ENCODE assay signal across 22 cellular contexts in the genomic region with DNA sequence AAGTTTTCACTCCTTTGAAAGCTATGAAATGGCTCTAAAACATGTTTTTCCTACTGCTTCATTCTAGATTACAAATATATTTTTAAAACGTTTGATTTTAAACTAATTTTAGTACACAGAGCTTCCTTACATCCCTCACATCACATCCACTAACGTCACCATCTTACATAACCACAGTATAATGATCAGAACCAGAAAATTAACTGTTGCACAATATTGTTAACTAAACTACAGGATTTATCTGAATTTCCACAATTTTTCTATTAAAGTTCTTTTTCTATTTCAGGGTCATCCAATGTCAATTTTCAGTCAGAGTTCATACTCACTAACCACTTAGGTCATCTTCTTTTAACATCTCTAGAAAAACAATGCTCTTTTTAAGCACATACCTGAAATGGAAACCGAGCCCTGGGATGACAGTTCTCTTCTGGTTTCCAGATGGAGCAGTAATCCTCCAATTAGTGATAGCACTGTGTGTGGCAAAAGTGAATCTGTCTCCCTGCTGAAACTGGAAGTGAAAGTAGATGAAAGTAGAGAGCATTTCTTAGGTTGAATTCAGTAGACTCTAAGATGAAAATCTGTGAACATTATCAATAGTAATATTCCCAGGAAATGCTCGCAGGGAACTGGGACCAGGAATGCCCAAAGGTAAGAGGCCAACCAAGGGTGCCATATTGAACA.
DNase-seq lines count a peak whose midpoint lies in the region; ATAC-seq, FAIRE-seq and TF ChIP-seq lines count a peak whose summit lies in the region.
"Had no signal": no experiment of that assay in that cellular context is flagged by ENCODE, and none has a peak within 500 bp of the region (broad histone marks: within the 10 kb centered on the region; RNA-seq: fewer than 3 reads in every experiment).

No MANE protein-coding gene starts in this region.

- CTCF ChIA-PET in GM12878 (lab: Yijun Ruan, JAX) (interaction anchor here (0.8 to 1.5 kb wide), 4 partner anchors 8 to 387 kb away, joined by 3 to 4 read pairs (median 4); no protein-coding TSS in a partner anchor), OCI-LY7 (lab: Charles Lee; ENCODE audit: unreplicated experiment) (no interaction called here)

- RAD21 ChIA-PET in GM12878 (lab: Charles Lee; ENCODE audit: unreplicated experiment): no interaction called here

- no peak for TF ChIP-seq EP300 in GM12878 (IDR thresholded peaks at IDR 0.05; ENCODE audit: borderline replicate concordance in 1 of 2, control insufficient read depth in 1 of 2, low read depth in 2 of 2, low read length in 2 of 2)

- no peaks in the 10 kb centered on the region for H3K36me3 ChIP-seq in MM.1S (replicated peaks; ENCODE audit: insufficient read depth, low read length)
- H3K36me3 ChIP-seq in GM12878 (ENCODE audit: control insufficient read depth in 2 of 2, insufficient read depth in 2 of 2, low read length in 1 of 2): no peaks in the 10 kb centered on the region
- H3K36me3 ChIP-seq in neuronal stem cell (replicated peaks in 1 of 2; ENCODE audit: control insufficient read depth in 2 of 2, insufficient read depth in 2 of 2, low read length in 2 of 2): no peaks in the 10 kb centered on the region
- H3K36me3 ChIP-seq in OCI-LY7 (ENCODE audit: insufficient read depth, low read length): no peaks in the 10 kb centered on the region
- H3K36me3 ChIP-seq: BLaER1 treated with 17β-estradiol and CSF1 and Interleukin-3, amounts not matched to agents 10 nM and 100 nM had no signal

- H3K9me2 ChIP-seq in MM.1S (replicated peaks; ENCODE audit: insufficient read depth, low read length) (no peaks in the 10 kb centered on the region), OCI-LY7 (ENCODE audit: insufficient read depth, low read length) (no peaks in the 10 kb centered on the region)

- intact Hi-C loops in GM12878 (cut with micrococcal nuclease; ENCODE audit: unreplicated experiment): no loop called here
- intact Hi-C loops in OCI-LY7 (cut with micrococcal nuclease; ENCODE audit: unreplicated experiment): no loop called here

- no peak overlapping the region for H3K14ac ChIP-seq in neuronal stem cell (ENCODE audit: low read length)

- H2AFZ ChIP-seq in MM.1S (ENCODE audit: low read length): no peak overlapping the region
- H2AFZ ChIP-seq in GM12878 (ENCODE audit: control insufficient read depth, low read depth, low read length): no peak overlapping the region; the same call in 1 of the 2 replicates
- peak overlapping the region; percentile 78 for H2AFZ ChIP-seq in neuronal stem cell (ENCODE audit: low read length)
- no peak overlapping the region for H2AFZ ChIP-seq in OCI-LY7 (ENCODE audit: low read length)

- H3K4me2 ChIP-seq in MM.1S (ENCODE audit: low read depth, low read length): no peak overlapping the region
- H3K4me2 ChIP-seq in GM12878 (ENCODE audit: control insufficient read depth, insufficient read depth): no peak overlapping the region; the same call in 1 of the 2 replicates
- H3K4me2 ChIP-seq in neuronal stem cell (ENCODE audit: insufficient read depth, low read length, poor library complexity, severe bottlenecking): no peak overlapping the region
- no peak overlapping the region for H3K4me2 ChIP-seq in OCI-LY7 (ENCODE audit: low read length)

- H3K4me1 ChIP-seq in MM.1S (ENCODE audit: low read length) (no peaks in the 10 kb centered on the region), GM12878 (ENCODE audit: control insufficient read depth, insufficient read depth, low read length) (no peaks in the 10 kb centered on the region), neuronal stem cell (ENCODE audit: control insufficient read depth in 2 of 2, insufficient read depth in 1 of 2, low read depth in 1 of 2, low read length in 2 of 2) (no peaks in the 10 kb centered on the region), OCI-LY7 (ENCODE audit: insufficient read depth, low read length, poor library complexity, severe bottlenecking) (no peaks in the 10 kb centered on the region)

- SMC1A ChIA-PET in GM12878 (lab: Charles Lee; ENCODE audit: uncharacterized antibody, unreplicated experiment): interaction anchor here (1.1 kb wide), 1 partner anchor 20 kb away, joined by 3 read pairs; no protein-coding TSS in a partner anchor

- H3K23ac ChIP-seq in neuronal stem cell (ENCODE audit: low read depth, low read length, poor library complexity): no peak overlapping the region

- H3K18ac ChIP-seq in neuronal stem cell (ENCODE audit: low read length): no peak overlapping the region

- H4K91ac ChIP-seq in neuronal stem cell (ENCODE audit: low read depth, low read length, poor library complexity): no peak overlapping the region

- H3K27me3 ChIP-seq in MM.1S (replicated peaks; ENCODE audit: insufficient read depth, low read length) (no peaks in the 10 kb centered on the region; the same call in 1 of the 2 replicates), GM12878 (replicated peaks in 1 of 2; ENCODE audit: control insufficient read depth in 2 of 2, insufficient read depth in 2 of 2, low read length in 1 of 2) (no peaks in the 10 kb centered on the region; a peak in 1 of 4 replicates), neuronal stem cell (ENCODE audit: control insufficient read depth in 3 of 3, insufficient read depth in 3 of 3, low read depth in 1 of 3, low read length in 3 of 3) (no peaks in the 10 kb centered on the region)
- H3K27me3 ChIP-seq: BLaER1 treated with 17β-estradiol and CSF1 and Interleukin-3, amounts not matched to agents 10 nM and 100 nM had no signal

- no peak overlapping the region for H2BK12ac ChIP-seq in neuronal stem cell (ENCODE audit: low read length)

- no peak for FAIRE-seq in GM12878 (lab: Jason Lieb, UNC)
- FAIRE-seq: D721Med, H54, K562 had no signal

- H3K4me3 ChIP-seq in MM.1S (ENCODE audit: low read length) (no peak overlapping the region), GM12878 (no peak overlapping the region), neuronal stem cell (ENCODE audit: low read length in 2 of 2) (no peak overlapping the region), OCI-LY7 (ENCODE audit: low read depth, low read length, poor library complexity, severe bottlenecking) (no peak overlapping the region)
- H3K4me3 ChIP-seq: BLaER1 treated with 17β-estradiol and CSF1 and Interleukin-3, amounts not matched to agents 10 nM and 100 nM; K562 had no signal

- DNase-seq in MM.1S (peak; percentile 22), GM12878 (ENCODE audit: low read depth, low spot score) (no peak), neuronal stem cell (ENCODE audit: low spot score) (no peak), NCI-H1694 treated with DMSO at 0.1 percent for 48 hours (lab: John Stamatoyannopoulos, UW) (no peak), OCI-LY7 (ENCODE audit: low spot score) (no peak)
- DNase-seq in activated CD4-positive, alpha-beta T cell treated with anti-CD3 and anti-CD28 coated beads, Interleukin-2, amount 50 U/mL, for 4 hours: no peak
- DNase-seq: CD8-positive, alpha-beta T cell; HFFc6; NCI-H1417 treated with DMSO at 0.1 percent for 48 hours; NCI-H1930; NCI-H226; NCI-H524; SHP77 treated with DMSO at 0.1 percent for 48 hours; T-helper 1 cell; T-helper 9 cell had no signal

- H3K79me1 ChIP-seq in neuronal stem cell (ENCODE audit: low read depth, low read length): no peaks in the 10 kb centered on the region

- H2BK120ac ChIP-seq in neuronal stem cell (ENCODE audit: low read depth, low read length): no peak overlapping the region

- WGBS in GM12878 (ENCODE audit: insufficient coverage, insufficient replicate concordance, low lambda C conversion rate, missing lambda C conversion rate): 0% methylated on average over 4 of the region's 4 CpGs
- WGBS in neuronal stem cell (ENCODE audit: extremely low coverage in 2 of 2, insufficient read length in 2 of 2, insufficient replicate concordance in 1 of 2), 2 donors: no CpG with 5 or more reads among the region's 4 CpGs

- H3K9ac ChIP-seq in MM.1S (ENCODE audit: low read length) (no peak overlapping the region), GM12878 (ENCODE audit: control insufficient read depth, insufficient read depth, low read length) (no peak overlapping the region), neuronal stem cell (ENCODE audit: low read depth, low read length, poor library complexity) (no peak overlapping the region)
- H3K9ac ChIP-seq: BLaER1 treated with 17β-estradiol and CSF1 and Interleukin-3, amounts not matched to agents 10 nM and 100 nM had no signal

- H3K9me3 ChIP-seq in MM.1S (replicated peaks; ENCODE audit: insufficient read depth, low read length): no peaks in the 10 kb centered on the region
- H3K9me3 ChIP-seq in GM12878 (replicated peaks; ENCODE audit: control insufficient read depth, insufficient read depth, low read length): no peaks in the 10 kb centered on the region
- no peaks in the 10 kb centered on the region for H3K9me3 ChIP-seq in neuronal stem cell (replicated peaks in 1 of 2; ENCODE audit: control insufficient read depth in 2 of 2, insufficient read depth in 1 of 2, low read depth in 1 of 2, low read length in 2 of 2)
- H3K9me3 ChIP-seq in OCI-LY7 (ENCODE audit: low read length): no peaks in the 10 kb centered on the region
- H3K9me3 ChIP-seq: BLaER1 treated with 17β-estradiol and CSF1 and Interleukin-3, amounts not matched to agents 10 nM and 100 nM had no signal

- no peaks in the 10 kb centered on the region for H3K79me2 ChIP-seq in MM.1S (ENCODE audit: low read length)
- H3K79me2 ChIP-seq in GM12878 (ENCODE audit: control insufficient read depth, insufficient read depth, low read length): no peaks in the 10 kb centered on the region
- no peaks in the 10 kb centered on the region for H3K79me2 ChIP-seq in OCI-LY7 (ENCODE audit: insufficient read depth, low read depth, low read length)

- no peak overlapping the region for H3K4ac ChIP-seq in neuronal stem cell (ENCODE audit: low read length)

- ATAC-seq in GM18870 (IDR thresholded peaks at IDR 0.05; ENCODE audit: unreplicated experiment): peak; percentile 86
- peak; percentile 83 for ATAC-seq in GM12878
- ATAC-seq in GM19463 (IDR thresholded peaks at IDR 0.05; ENCODE audit: unreplicated experiment): no peak
- ATAC-seq: CD8-positive, alpha-beta T cell; K562; SK-N-SH treated with all-trans-retinoic acid at 6 μM for 48 hours had no signal

- POLR2A ChIA-PET in GM12878 (lab: Charles Lee) (no interaction called here), OCI-LY7 (lab: Charles Lee) (no interaction called here)

- H2BK5ac ChIP-seq in neuronal stem cell (ENCODE audit: low read length): no peak overlapping the region

- TF ChIP-seq POLR2A in GM12878 (IDR thresholded peaks at IDR 0.05; ENCODE audit: low read depth, low read length): no peak

- H3K27ac ChIP-seq in MM.1S (ENCODE audit: low read length) (no peak overlapping the region), GM12878 (ENCODE audit: control insufficient read depth, insufficient read depth) (no peak overlapping the region), neuronal stem cell (replicated peaks; ENCODE audit: low read length) (no peak overlapping the region), OCI-LY7 (ENCODE audit: low read depth, low read length, poor library complexity, severe bottlenecking) (no peak overlapping the region)
- H3K27ac ChIP-seq: BLaER1 treated with 17β-estradiol and CSF1 and Interleukin-3, amounts not matched to agents 10 nM and 100 nM had no signal

- TF ChIP-seq CTCF in MM.1S (IDR thresholded peaks at IDR 0.05; ENCODE audit: low read length) (no peak), GM12878 (IDR thresholded peaks at IDR 0.05 in 2 of 3, conservative IDR thresholded peaks at IDR 0.05 in 1 of 3; ENCODE audit: control insufficient read depth in 2 of 3, extremely low read depth in 1 of 3, insufficient read depth in 1 of 3, low read depth in 3 of 3, low read length in 3 of 3) (no peak), OCI-LY7 (conservative IDR thresholded peaks at IDR 0.05; ENCODE audit: low read length) (no peak)

- H2BK15ac ChIP-seq in neuronal stem cell (ENCODE audit: low read length): no peak overlapping the region

- no peak for TF ChIP-seq RAD21 in GM12878 (IDR thresholded peaks at IDR 0.05; ENCODE audit: insufficient read depth, low read depth, low read length)

- no peaks in the 10 kb centered on the region for H3F3A ChIP-seq in MM.1S (ENCODE audit: insufficient read depth, low read length)

- H4K20me1 ChIP-seq in MM.1S (ENCODE audit: insufficient read depth, low read length) (no peaks in the 10 kb centered on the region), GM12878 (ENCODE audit: control insufficient read depth, insufficient read depth) (no peaks in the 10 kb centered on the region), OCI-LY7 (ENCODE audit: insufficient read depth, low read length) (no peaks in the 10 kb centered on the region)
- H4K20me1 ChIP-seq: BLaER1 treated with 17β-estradiol and CSF1 and Interleukin-3, amounts not matched to agents 10 nM and 100 nM had no signal

- BruUV-seq in GM12878 (replicated peaks; lab: Mats Ljungman, UMichigan) (no TSS peak), OCI-LY7 (replicated peaks; lab: Mats Ljungman, UMichigan) (no TSS peak)

- no peak overlapping the region for H4K8ac ChIP-seq in neuronal stem cell (ENCODE audit: low read depth, low read length)

- no peak overlapping the region for H2AK5ac ChIP-seq in neuronal stem cell (ENCODE audit: low read depth, low read length)

- in situ Hi-C loops in GM12878 (cut with MboI): no loop called here
